ENCODE assay signal across 14 cellular contexts in the genomic region with DNA sequence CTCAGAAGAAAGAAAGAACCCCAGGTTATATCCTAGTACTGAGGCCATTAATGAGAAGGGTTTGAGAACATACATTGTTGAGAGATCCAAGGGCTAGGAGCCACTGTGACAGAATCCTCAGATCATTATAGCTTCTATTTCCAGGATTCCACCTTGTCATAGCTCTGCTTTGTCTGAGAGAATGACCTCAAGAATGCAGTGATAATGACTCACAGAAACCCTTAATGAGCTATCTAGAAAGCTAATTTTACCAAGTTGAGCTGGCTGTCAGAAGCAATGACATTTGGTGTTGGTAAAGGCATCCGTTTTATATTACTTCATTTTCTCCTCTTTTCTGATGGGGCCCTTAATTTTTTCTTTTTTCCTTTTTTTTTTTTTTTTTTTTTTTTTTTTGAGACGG.
"Had no signal": no experiment of that assay in that cellular context is flagged by ENCODE, and none has a peak within 500 bp of the region (broad histone marks: within the 10 kb centered on the region; RNA-seq: fewer than 3 reads in every experiment).

No MANE protein-coding gene starts in this region.

- ATAC-seq: gastrocnemius medialis; left lung; stimulated activated memory B cell treated with anti-CD40 and anti-IgM and Interleukin-4, amounts not matched to agents 10 μg/mL and 1 μg/mL and 100 μg/mL, for 72 hours; T-helper 17 cell; WTC11 had no signal

- H3K27me3 ChIP-seq: gastrocnemius medialis, left lung, thyroid gland had no signal

- H3K27ac Mint-ChIP-seq: activated CD4-positive, alpha-beta T cell treated with anti-CD3 and anti-CD28 coated beads, Interleukin-2, amount 10 ng/mL, durations not matched to agents 24 days and 14 days; activated T-helper 1 cell treated with anti-CD3 and anti-CD28 coated beads, Interleukin-12 subunit alpha, Interleukin-12 subunit beta, Interleukin-2, Interleukin-4 antibody, amounts not matched to agents 30 ng/mL and 10 ng/mL and 1 ng/mL, durations not matched to agents 14 hours and 24 hours and 36 hours; endodermal cell; nephron; stimulated activated memory B cell treated with anti-CD40 and anti-IgM and Interleukin-4, amounts not matched to agents 10 μg/mL and 1 μg/mL and 100 μg/mL, for 72 hours; T-helper 17 cell; WTC11 had no signal

- H3K4me3 Mint-ChIP-seq: activated CD4-positive, alpha-beta T cell treated with anti-CD3 and anti-CD28 coated beads, Interleukin-2, amount 10 ng/mL, durations not matched to agents 24 days and 14 days; activated T-helper 1 cell treated with anti-CD3 and anti-CD28 coated beads, Interleukin-12 subunit alpha, Interleukin-12 subunit beta, Interleukin-2, Interleukin-4 antibody, amounts not matched to agents 30 ng/mL and 10 ng/mL and 1 ng/mL, durations not matched to agents 14 hours and 24 hours and 36 hours; endodermal cell; nephron; stimulated activated memory B cell treated with anti-CD40 and anti-IgM and Interleukin-4, amounts not matched to agents 10 μg/mL and 1 μg/mL and 100 μg/mL, for 72 hours; T-helper 17 cell; WTC11 had no signal

- H3K27ac ChIP-seq: gastrocnemius medialis, left lung, thyroid gland had no signal

- H3K9me3 Mint-ChIP-seq: activated CD4-positive, alpha-beta T cell treated with anti-CD3 and anti-CD28 coated beads, Interleukin-2, amount 10 ng/mL, durations not matched to agents 24 days and 14 days; activated T-helper 1 cell treated with anti-CD3 and anti-CD28 coated beads, Interleukin-12 subunit alpha, Interleukin-12 subunit beta, Interleukin-2, Interleukin-4 antibody, amounts not matched to agents 30 ng/mL and 10 ng/mL and 1 ng/mL, durations not matched to agents 14 hours and 24 hours and 36 hours; endodermal cell; nephron; stimulated activated memory B cell treated with anti-CD40 and anti-IgM and Interleukin-4, amounts not matched to agents 10 μg/mL and 1 μg/mL and 100 μg/mL, for 72 hours; WTC11 had no signal

- DNase-seq: activated CD4-positive, alpha-beta T cell treated with anti-CD3 and anti-CD28 coated beads, Interleukin-2, amount 10 ng/mL, durations not matched to agents 24 days and 14 days; activated CD8-positive, alpha-beta memory T cell treated with anti-CD3 and anti-CD28 coated beads for 24 hours; aorta; endodermal cell; gastrocnemius medialis; left lung; mesenchymal stem cell; occipital lobe; T-helper 17 cell; thyroid gland had no signal

- H3K27me3 Mint-ChIP-seq: activated CD4-positive, alpha-beta T cell treated with anti-CD3 and anti-CD28 coated beads, Interleukin-2, amount 10 ng/mL, durations not matched to agents 24 days and 14 days; stimulated activated memory B cell treated with anti-CD40 and anti-IgM and Interleukin-4, amounts not matched to agents 10 μg/mL and 1 μg/mL and 100 μg/mL, for 72 hours; T-helper 17 cell had no signal

- H3K4me1 Mint-ChIP-seq: activated CD4-positive, alpha-beta T cell treated with anti-CD3 and anti-CD28 coated beads, Interleukin-2, amount 10 ng/mL, durations not matched to agents 24 days and 14 days; endodermal cell; nephron; stimulated activated memory B cell treated with anti-CD40 and anti-IgM and Interleukin-4, amounts not matched to agents 10 μg/mL and 1 μg/mL and 100 μg/mL, for 72 hours; WTC11 had no signal

- H3K4me1 ChIP-seq: gastrocnemius medialis, left lung, thyroid gland had no signal

- H3K9me3 ChIP-seq: gastrocnemius medialis, left lung, thyroid gland had no signal

- H3K4me3 ChIP-seq: gastrocnemius medialis, left lung, thyroid gland had no signal
